In the genomic region with DNA sequence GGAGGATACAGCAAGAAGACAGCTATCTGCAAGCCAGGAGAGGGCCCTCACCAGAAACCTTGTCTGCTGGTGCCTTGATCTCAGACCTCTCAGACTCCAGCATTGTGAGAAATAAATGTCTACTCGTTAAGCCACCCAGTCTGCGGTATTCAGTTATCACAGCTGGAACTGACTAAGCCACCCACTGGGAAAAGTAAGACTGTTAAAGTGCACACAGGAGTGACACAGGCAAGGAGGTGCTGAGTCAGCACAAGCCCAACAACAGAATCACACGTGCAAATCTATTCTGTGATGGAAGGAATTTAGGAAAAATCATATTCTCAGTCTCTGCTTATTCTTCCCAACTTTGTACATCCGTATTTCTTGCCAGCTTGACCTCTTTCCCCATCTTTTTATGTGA, we compare ENCODE assay signal across 19 cellular contexts.
"Had no signal": no experiment of that assay in that cellular context is flagged by ENCODE, and none has a peak within 500 bp of the region (broad histone marks: within the 10 kb centered on the region; RNA-seq: fewer than 3 reads in every experiment).

No MANE protein-coding gene starts in this region.

- H3K4me1 ChIP-seq: adrenal gland, psoas muscle had no signal

- H3K27me3 ChIP-seq: adrenal gland had no signal

- H3K4me3 Mint-ChIP-seq: activated B cell treated with CpG ODN at 0.5 μM for 24 hours; activated CD8-positive, alpha-beta T cell treated with anti-CD3 and anti-CD28 coated beads for 36 hours; activated naive CD4-positive, alpha-beta T cell treated with anti-CD3 and anti-CD28 coated beads, Interleukin-2, amount 50 U/mL, for 24 hours; stimulated activated memory B cell treated with anti-CD40 and anti-IgM and Interleukin-4, amounts not matched to agents 10 μg/mL and 1 μg/mL and 100 μg/mL, for 72 hours had no signal

- H3K4me3 ChIP-seq: adrenal gland, coronary artery, psoas muscle had no signal

- H3K9me3 Mint-ChIP-seq: activated CD8-positive, alpha-beta T cell treated with anti-CD3 and anti-CD28 coated beads for 36 hours; activated naive CD4-positive, alpha-beta T cell treated with anti-CD3 and anti-CD28 coated beads, Interleukin-2, amount 50 U/mL, for 24 hours; stimulated activated memory B cell treated with anti-CD40 and anti-IgM and Interleukin-4, amounts not matched to agents 10 μg/mL and 1 μg/mL and 100 μg/mL, for 72 hours had no signal

- DNase-seq: activated B cell treated with CpG ODN at 0.5 μM for 24 hours; activated CD4-positive, alpha-beta T cell treated with anti-CD3 and anti-CD28 coated beads for 48 hours; activated CD8-positive, alpha-beta memory T cell treated with anti-CD3 and anti-CD28 coated beads, Interleukin-2, amount 50 U/mL, for 4 hours; activated CD8-positive, alpha-beta T cell treated with anti-CD3 and anti-CD28 coated beads for 36 hours; activated effector memory CD4-positive, alpha-beta T cell treated with anti-CD3 and anti-CD28 coated beads, Interleukin-2, amount 50 U/mL, for 16 hours; activated T-cell treated with anti-CD3 and anti-CD28 coated beads, Interleukin-2, amount 50 U/mL, for 48 hours; adrenal gland; central memory CD4-positive, alpha-beta T cell; glutamatergic neuron; hypothalamus; kidney glomerular epithelial cell; psoas muscle; stimulated activated CD4-positive, alpha-beta T cell treated with anti-CD3 and anti-CD28 coated beads, Interleukin-2, amount 100 ng/mL, for 48 hours; T-helper 2 cell had no signal

- H3K36me3 ChIP-seq: adrenal gland had no signal

- ATAC-seq: activated CD8-positive, alpha-beta T cell treated with anti-CD3 and anti-CD28 coated beads for 36 hours; esophagus mucosa; psoas muscle; sciatic nerve; stimulated activated memory B cell treated with anti-CD40 and anti-IgM and Interleukin-4, amounts not matched to agents 10 μg/mL and 1 μg/mL and 100 μg/mL, for 72 hours had no signal

- H3K9me3 ChIP-seq: adrenal gland, psoas muscle had no signal

- H3K36me3 Mint-ChIP-seq: activated naive CD4-positive, alpha-beta T cell treated with anti-CD3 and anti-CD28 coated beads, Interleukin-2, amount 50 U/mL, for 24 hours; stimulated activated memory B cell treated with anti-CD40 and anti-IgM and Interleukin-4, amounts not matched to agents 10 μg/mL and 1 μg/mL and 100 μg/mL, for 72 hours had no signal

- H3K27ac Mint-ChIP-seq: activated B cell treated with CpG ODN at 0.5 μM for 24 hours; activated CD8-positive, alpha-beta T cell treated with anti-CD3 and anti-CD28 coated beads for 36 hours; activated naive CD4-positive, alpha-beta T cell treated with anti-CD3 and anti-CD28 coated beads, Interleukin-2, amount 50 U/mL, for 24 hours; stimulated activated memory B cell treated with anti-CD40 and anti-IgM and Interleukin-4, amounts not matched to agents 10 μg/mL and 1 μg/mL and 100 μg/mL, for 72 hours had no signal

- H3K27ac ChIP-seq: adrenal gland, coronary artery, psoas muscle had no signal

- H3K4me1 Mint-ChIP-seq: activated B cell treated with CpG ODN at 0.5 μM for 24 hours; activated naive CD4-positive, alpha-beta T cell treated with anti-CD3 and anti-CD28 coated beads, Interleukin-2, amount 50 U/mL, for 24 hours; stimulated activated memory B cell treated with anti-CD40 and anti-IgM and Interleukin-4, amounts not matched to agents 10 μg/mL and 1 μg/mL and 100 μg/mL, for 72 hours had no signal

- H3K27me3 Mint-ChIP-seq: activated B cell treated with CpG ODN at 0.5 μM for 24 hours; activated naive CD4-positive, alpha-beta T cell treated with anti-CD3 and anti-CD28 coated beads, Interleukin-2, amount 50 U/mL, for 24 hours; stimulated activated memory B cell treated with anti-CD40 and anti-IgM and Interleukin-4, amounts not matched to agents 10 μg/mL and 1 μg/mL and 100 μg/mL, for 72 hours had no signal
